8 cellular contexts compared by ENCODE assay signal in the genomic region with DNA sequence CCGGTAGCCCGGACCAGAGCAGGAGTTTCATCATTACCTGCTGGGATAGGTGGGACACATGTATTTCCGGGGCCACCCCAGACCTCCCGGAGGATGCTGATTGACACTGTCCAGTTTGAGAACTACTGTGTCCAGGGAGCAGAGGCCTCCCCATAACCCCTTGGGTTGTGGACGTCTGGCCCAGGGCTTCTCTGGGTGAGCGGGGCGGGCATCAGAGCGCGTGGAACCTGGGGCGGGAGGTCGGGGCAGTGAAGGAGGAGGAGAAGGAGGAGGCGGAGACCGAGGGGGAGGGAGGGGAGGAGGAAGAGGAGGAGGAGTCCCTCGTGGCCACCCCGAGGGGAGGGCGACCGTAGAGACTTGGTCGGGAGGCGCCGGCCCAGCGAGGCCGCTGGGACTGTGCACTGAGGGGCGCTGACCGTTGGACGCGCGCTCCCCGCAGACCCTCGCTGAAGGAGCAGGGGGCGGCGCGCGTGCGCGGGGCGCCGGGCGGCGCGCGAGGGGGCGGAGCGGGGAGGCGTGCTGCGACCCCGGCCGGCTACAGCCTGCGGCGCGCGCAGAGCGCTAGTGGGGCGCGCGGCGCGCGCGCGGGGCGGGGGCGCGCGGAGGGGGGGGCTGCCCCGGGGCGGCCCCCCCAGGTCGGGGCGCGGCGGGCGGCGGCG. TPM values are rescaled to one million over a fixed set of nuclear protein-coding genes. Genes with fewer than 3 reads are reported as not detected.
DNase-seq lines count a peak whose midpoint lies in the region; ATAC-seq, FAIRE-seq and TF ChIP-seq lines count a peak whose summit lies in the region.

TSS of gene GRK3 (plus strand) at position 356 of the 659 bp plus-strand sequence. CDS start 366 bp downstream, outside the sequence.

- peaks cover 43% of the 10 kb centered on the region for H3K79me2 ChIP-seq in GM12878 (ENCODE audit: control insufficient read depth, insufficient read depth, low read length)

- DNase-seq in KBM-7 (peak; percentile 76), T-helper 2 cell (peak in 4 of 5 experiments; percentile 17 to 87 (median 26)), GM12878 (ENCODE audit: low read depth, low spot score) (no peak), NCI-H774 (lab: John Stamatoyannopoulos, UW) (no peak)

- no peak for TF ChIP-seq RAD21 in GM12878 (IDR thresholded peaks at IDR 0.05; ENCODE audit: insufficient read depth, low read depth, low read length)

- H3K9me3 ChIP-seq in BLaER1 treated with 17β-estradiol and CSF1 and Interleukin-3, amounts not matched to agents 10 nM and 100 nM (replicated peaks in 1 of 11), result no peaks in the 10 kb centered on the region
- H3K9me3 ChIP-seq in GM12878 (replicated peaks; ENCODE audit: control insufficient read depth, insufficient read depth, low read length) (no peaks in the 10 kb centered on the region), iPS-18a (ENCODE audit: control insufficient read depth, low read depth, low read length) (no peaks in the 10 kb centered on the region), skeletal muscle tissue (ENCODE audit: control insufficient read depth in 3 of 3, low read length in 3 of 3) (no peaks in the 10 kb centered on the region)

- H3K36me3 ChIP-seq in BLaER1 treated with 17β-estradiol and CSF1 and Interleukin-3, amounts not matched to agents 10 nM and 100 nM, result no peaks in the 10 kb centered on the region
- no peaks in the 10 kb centered on the region for H3K36me3 ChIP-seq in GM12878 (ENCODE audit: control insufficient read depth in 2 of 2, insufficient read depth in 2 of 2, low read length in 1 of 2)
- H3K36me3 ChIP-seq in iPS-18a (ENCODE audit: control insufficient read depth, low read depth, low read length), result no peaks in the 10 kb centered on the region
- H3K36me3 ChIP-seq in skeletal muscle tissue (ENCODE audit: control insufficient read depth in 3 of 3, insufficient read depth in 3 of 3, low read length in 3 of 3), result no peaks in the 10 kb centered on the region

- peak; percentile 59 for ATAC-seq in GM19397 (IDR thresholded peaks at IDR 0.05; ENCODE audit: unreplicated experiment)
- peak; percentile 71 for ATAC-seq in GM12878

- BruUV-seq in GM12878 (replicated peaks; lab: Mats Ljungman, UMichigan), result no TSS peak

- H3K27ac ChIP-seq in BLaER1 treated with 17β-estradiol and CSF1 and Interleukin-3, amounts not matched to agents 10 nM and 100 nM, result peak within 1 kb of the TSS; percentile 78 to 96 (median 87)
- H3K27ac ChIP-seq in GM12878 (ENCODE audit: control insufficient read depth, insufficient read depth), result peak within 1 kb of the TSS; percentile 77
- no peak within 1 kb of the TSS for H3K27ac ChIP-seq in iPS-18a (ENCODE audit: low read length)
- peak within 1 kb of the TSS; percentile 68 for H3K27ac ChIP-seq in skeletal muscle tissue (ENCODE audit: low read depth, low read length)

- peak within 1 kb of the TSS; percentile 85 for H2AFZ ChIP-seq in GM12878 (ENCODE audit: control insufficient read depth, low read depth, low read length)

- CTCF ChIA-PET in GM12878 (lab: Yijun Ruan, JAX), result interaction anchor here (0.8 to 8.6 kb wide), 7 partner anchors 10 to 209 kb away, joined by 3 to 89 read pairs (median 6); no protein-coding TSS in a partner anchor

- in situ Hi-C loops in KBM-7 (cut with MboI; ENCODE audit: low pct_unique_long_range_greater_than_20kb, low sequenced_read_pairs), result no loop called here
- in situ Hi-C loops in GM12878 (cut with MboI), result no loop called here

- H3K9ac ChIP-seq in BLaER1 treated with 17β-estradiol and CSF1 and Interleukin-3, amounts not matched to agents 10 nM and 100 nM, result peak within 1 kb of the TSS; percentile 88 to 96 (median 92)
- H3K9ac ChIP-seq in GM12878 (ENCODE audit: control insufficient read depth, insufficient read depth, low read length), result peak within 1 kb of the TSS; percentile 81
- H3K9ac ChIP-seq in iPS-18a (ENCODE audit: low read length), result peak within 1 kb of the TSS; percentile 50
- H3K9ac ChIP-seq in skeletal muscle tissue (ENCODE audit: low read depth in 1 of 3, low read length in 3 of 3), result peak within 1 kb of the TSS; percentile 43 to 65 (median 64)

- H3K4me3 ChIP-seq in BLaER1 treated with 17β-estradiol and CSF1 and Interleukin-3, amounts not matched to agents 10 nM and 100 nM, result peak within 1 kb of the TSS; percentile 84 to 100 (median 98)
- H3K4me3 ChIP-seq in GM12878 (peak within 1 kb of the TSS; percentile 94), iPS-18a (ENCODE audit: low read length) (peak within 1 kb of the TSS; percentile 85), skeletal muscle tissue (ENCODE audit: low read length in 3 of 3) (peak within 1 kb of the TSS; percentile 66 to 73 (median 71))

- WGBS in GM12878 (ENCODE audit: insufficient coverage, insufficient replicate concordance, low lambda C conversion rate, missing lambda C conversion rate), result 3% methylated on average over 7 of the region's 73 CpGs

- RAD21 ChIA-PET in GM12878 (lab: Charles Lee; ENCODE audit: unreplicated experiment), result interaction anchor here (1.0 to 14.7 kb wide), 8 partner anchors 8 to 186 kb away, joined by 3 to 202 read pairs (median 6); no protein-coding TSS in a partner anchor

- FAIRE-seq in GM12878 (lab: Jason Lieb, UNC), result no peak

- TF ChIP-seq EP300 in GM12878 (IDR thresholded peaks at IDR 0.05; ENCODE audit: borderline replicate concordance in 1 of 2, control insufficient read depth in 1 of 2, low read depth in 2 of 2, low read length in 2 of 2), result no peak

- TF ChIP-seq POLR2A in GM12878 (IDR thresholded peaks at IDR 0.05; ENCODE audit: low read depth, low read length), result peak; percentile 79

- intact Hi-C loops in GM12878 (cut with micrococcal nuclease; ENCODE audit: unreplicated experiment), result loop anchor here (1.0 kb wide), 1 partner anchor 102 kb away; no protein-coding TSS in a partner anchor

- SMC1A ChIA-PET in GM12878 (lab: Charles Lee; ENCODE audit: uncharacterized antibody, unreplicated experiment), result interaction anchor here (0.8 to 12.1 kb wide), 8 partner anchors 8 to 208 kb away, joined by 3 to 170 read pairs (median 4); no protein-coding TSS in a partner anchor

- peaks cover 0 to 14% (median 4%) of the 10 kb centered on the region in 11 experiments; a peak in 9 of 22 replicates for H4K20me1 ChIP-seq in BLaER1 treated with 17β-estradiol and CSF1 and Interleukin-3, amounts not matched to agents 10 nM and 100 nM
- H4K20me1 ChIP-seq in GM12878 (ENCODE audit: control insufficient read depth, insufficient read depth), result no peaks in the 10 kb centered on the region

- peaks cover 57 to 82% (median 68%) of the 10 kb centered on the region in 10 experiments for H3K4me1 ChIP-seq in BLaER1 treated with 17β-estradiol and CSF1 and Interleukin-3, amounts not matched to agents 10 nM and 100 nM
- H3K4me1 ChIP-seq in GM12878 (ENCODE audit: control insufficient read depth, insufficient read depth, low read length), result peaks cover 25% of the 10 kb centered on the region
- H3K4me1 ChIP-seq in iPS-18a (ENCODE audit: control insufficient read depth, low read depth, low read length), result peaks cover 28% of the 10 kb centered on the region
- peaks cover 6 to 18% (median 14%) of the 10 kb centered on the region in 3 donors for H3K4me1 ChIP-seq in skeletal muscle tissue (ENCODE audit: control insufficient read depth in 3 of 3, insufficient read depth in 3 of 3, low read length in 3 of 3)

- H3K4me2 ChIP-seq in BLaER1 treated with 17β-estradiol and CSF1 and Interleukin-3, amounts not matched to agents 10 nM and 100 nM, result peak within 1 kb of the TSS; percentile 94 to 100 (median 98)
- peak within 1 kb of the TSS; percentile 94 for H3K4me2 ChIP-seq in GM12878 (ENCODE audit: control insufficient read depth, insufficient read depth)

- POLR2A ChIA-PET in GM12878 (lab: Charles Lee), result interaction anchor here (0.8 to 2.2 kb wide), 8 partner anchors 9 to 162 kb away, joined by 3 to 7 read pairs (median 4); no protein-coding TSS in a partner anchor

- no peaks in the 10 kb centered on the region for H3K27me3 ChIP-seq in BLaER1 treated with 17β-estradiol and CSF1 and Interleukin-3, amounts not matched to agents 10 nM and 100 nM
- H3K27me3 ChIP-seq in GM12878 (replicated peaks in 1 of 2; ENCODE audit: control insufficient read depth in 2 of 2, insufficient read depth in 2 of 2, low read length in 1 of 2), result no peaks in the 10 kb centered on the region
- H3K27me3 ChIP-seq in iPS-18a (ENCODE audit: control insufficient read depth, insufficient read depth, low read length), result peaks cover 19% of the 10 kb centered on the region
- H3K27me3 ChIP-seq in skeletal muscle tissue (ENCODE audit: control insufficient read depth in 3 of 3, insufficient read depth in 3 of 3, low read length in 3 of 3), result peaks cover 2 to 5% (median 3%) of the 10 kb centered on the region in 3 donors

- no peak for TF ChIP-seq CTCF in GM12878 (IDR thresholded peaks at IDR 0.05 in 2 of 3, conservative IDR thresholded peaks at IDR 0.05 in 1 of 3; ENCODE audit: control insufficient read depth in 2 of 3, extremely low read depth in 1 of 3, insufficient read depth in 1 of 3, low read depth in 3 of 3, low read length in 3 of 3)

TF ChIP-seq in GM12878, 131 proteins besides CTCF, POLR2A, EP300 and RAD21 (continues in another document):
- TF ChIP-seq TCF3 (IDR thresholded peaks at IDR 0.05; ENCODE audit: borderline replicate concordance, insufficient read depth, low read depth, low read length) (no peak), MXI1 (IDR thresholded peaks at IDR 0.05; ENCODE audit: low read depth, low read length) (peak; percentile 66; the same call in 1 of the 2 replicates), SUZ12 (IDR thresholded peaks at IDR 0.05; ENCODE audit: unreplicated experiment) (no peak), ZNF622 (IDR thresholded peaks at IDR 0.05) (no peak), POLR2AphosphoS5 (IDR thresholded peaks at IDR 0.05; ENCODE audit: low read length) (peak; percentile 2; the same call in 1 of the 2 replicates), PML (IDR thresholded peaks at IDR 0.05; ENCODE audit: low read length) (no peak)

RNA-seq across cellular contexts. Expression of gene GRK3, which starts in this region (rescaled TPM):
- 74.9 and 76.8 TPM in 2 replicates for total RNA-seq in GM12878 (2013; cell fraction: nucleolus; rRNA removed)
- total RNA-seq in GM12878 (2014; rRNA removed) (14.3 and 16.8 TPM in 2 replicates), GM12878 (2014; rRNA removed; fragmentation: Illumina TruSeq; extraction: Trizol) (20.3 and 21.3 TPM in 2 replicates), GM12878 (2021) (25.2 and 26.1 TPM in 2 replicates), skeletal muscle tissue (6.3 TPM)
- 4.5 TPM for polyA plus RNA-seq in GM12878 (2011; ENCODE audit: low read depth)
- polyA plus RNA-seq in GM12878 (2011; rRNA removed) (35.1 and 43.9 TPM in 2 replicates), GM12878 (2014; fragmentation: Illumina TruSeq; extraction: Trizol) (20.7 and 25.2 TPM in 2 replicates), GM12878 (2014; fragmentation: Nextera tagmentation; extraction: Ambion mirVana) (1 to 10 TPM; 4.3 to 4.6 TPM), GM12878 (2014; rRNA removed) (11.6 and 15.2 TPM in 2 replicates), GM12878 (2016; fragmentation: Nextera tagmentation; extraction: Ambion mirVana) (1 to 10 TPM; 3.1 to 5.1 TPM)
- polyA plus RNA-seq in GM12878 (2011; cell fraction: cytosol; rRNA removed), result 15.8 and 18.1 TPM in 2 replicates
- 23.8 and 26.8 TPM in 2 replicates for polyA plus RNA-seq in GM12878 (2011; cell fraction: nucleus; rRNA removed)
- 5.9 and 9.7 TPM in 2 replicates for polyA plus RNA-seq in GM12878 (2012)
- 34.4 and 41.6 TPM in 2 replicates for polyA minus RNA-seq in GM12878 (2011; rRNA and poly(A)+ RNA removed)
- polyA minus RNA-seq in GM12878 (2011; cell fraction: cytosol; rRNA and poly(A)+ RNA removed), result 13.5 and 16.5 TPM in 2 replicates
- 11.6 and 15.6 TPM in 2 replicates for polyA minus RNA-seq in GM12878 (2011; cell fraction: nucleus; rRNA and poly(A)+ RNA removed)

Comparison
In these comparisons a context has a peak if more than half of its experiments do, and no peak if none do; other contexts are left out.
1. DNase-seq: peak in KBM-7 (single experiment) and T-helper 2 cell (4 of 5); none in GM12878 (single experiment) and NCI-H774 (single experiment).
2. Peak in every context shown above with its lines, with median percentiles within 50 percentile points of each other: H3K4me3 ChIP-seq and H3K9ac ChIP-seq.